32 cellular contexts compared by ENCODE assay signal in genomic region chr2:23420091-23420839, GRCh38. TPM values are rescaled to one million over a fixed set of nuclear protein-coding genes. Genes with fewer than 3 reads are reported as not detected.
A peak's percentile ranks its signal among the peaks of the same experiment; 100 is the strongest.
DNase-seq lines count a peak whose midpoint lies in the region; ATAC-seq, FAIRE-seq and TF ChIP-seq lines count a peak whose summit lies in the region.
"Had no signal": no experiment of that assay in that cellular context is flagged by ENCODE, and none has a peak within 500 bp of the region (broad histone marks: within the 10 kb centered on the region; RNA-seq: fewer than 3 reads in every experiment).

No MANE protein-coding gene starts in this region.

- H2BK15ac ChIP-seq in IMR-90 (ENCODE audit: low read depth, low read length) (peak overlapping the region; percentile 78; the same call in 2 of the 3 replicates), H1 (ENCODE audit: low read length) (no peak overlapping the region; the same call in 1 of the 2 replicates)

- no TSS peak for BruUV-seq in IMR-90 (replicated peaks; lab: Mats Ljungman, UMichigan)

- H4K20me1 ChIP-seq in IMR-90 (ENCODE audit: insufficient read depth, low read length): peaks cover 3% of the 10 kb centered on the region; the same call in 1 of the 2 replicates
- H4K20me1 ChIP-seq in H1 (replicated peaks in 1 of 2; ENCODE audit: control insufficient read depth in 1 of 2, insufficient read depth in 2 of 2, low read length in 2 of 2): peaks cover 0 to 11% of the 10 kb centered on the region in 2 experiments
- no peaks in the 10 kb centered on the region for H4K20me1 ChIP-seq in smooth muscle cell (ENCODE audit: low read depth)

- H3K27ac ChIP-seq in IMR-90 (ENCODE audit: insufficient read depth, low read length): peak overlapping the region; percentile 89; the same call in 1 of the 2 replicates
- H3K27ac ChIP-seq in H1 (ENCODE audit: low read depth, low read length): no peak overlapping the region
- peak overlapping the region; percentile 85 for H3K27ac ChIP-seq in smooth muscle cell (ENCODE audit: low read depth)
- no peak overlapping the region for H3K27ac ChIP-seq in brain microvascular endothelial cell
- H3K27ac ChIP-seq: ascending aorta, KMS-11, parathyroid adenoma, right lobe of liver, SJSA1 had no signal

- H3K9me3 Mint-ChIP-seq in nephron progenitor cell: no peaks in the 10 kb centered on the region
- H3K9me3 Mint-ChIP-seq: activated CD4-positive, alpha-beta memory T cell treated with anti-CD3 and anti-CD28 coated beads for 36 hours; dendritic cell treated with granulocyte-macrophage colony-stimulating factor and Interleukin-4, amounts not matched to agents 40 ng/mL and 50 ng/mL, for 4 days; naive thymus-derived CD8-positive, alpha-beta T cell; stimulated activated naive CD8-positive, alpha-beta T cell treated with anti-CD3 and anti-CD28 coated beads, Interleukin-15, Interleukin-2, amounts not matched to agents 100 ng/mL and 50 ng/mL, for 24 hours had no signal

- peaks cover 3% of the 10 kb centered on the region for H3K27me3 Mint-ChIP-seq in nephron progenitor cell (ENCODE audit: low read depth, poor library complexity)
- H3K27me3 Mint-ChIP-seq: activated CD4-positive, alpha-beta memory T cell treated with anti-CD3 and anti-CD28 coated beads for 36 hours; activated naive CD8-positive, alpha-beta T cell; stimulated activated naive CD8-positive, alpha-beta T cell treated with anti-CD3 and anti-CD28 coated beads, Interleukin-15, Interleukin-2, amounts not matched to agents 100 ng/mL and 50 ng/mL, for 24 hours; T-helper 17 cell had no signal

- H3K27ac Mint-ChIP-seq in nephron progenitor cell: peak overlapping the region; percentile 6
- H3K27ac Mint-ChIP-seq: activated CD4-positive, alpha-beta memory T cell treated with anti-CD3 and anti-CD28 coated beads for 36 hours; activated naive CD8-positive, alpha-beta T cell; dendritic cell treated with granulocyte-macrophage colony-stimulating factor and Interleukin-4, amounts not matched to agents 40 ng/mL and 50 ng/mL, for 4 days; stimulated activated naive CD8-positive, alpha-beta T cell treated with anti-CD3 and anti-CD28 coated beads, Interleukin-15, Interleukin-2, amounts not matched to agents 100 ng/mL and 50 ng/mL, for 24 hours; T-helper 17 cell had no signal

- H3K4me3 Mint-ChIP-seq in nephron progenitor cell: no peak overlapping the region
- H3K4me3 Mint-ChIP-seq: activated CD4-positive, alpha-beta memory T cell treated with anti-CD3 and anti-CD28 coated beads for 36 hours; activated naive CD8-positive, alpha-beta T cell; dendritic cell treated with granulocyte-macrophage colony-stimulating factor and Interleukin-4, amounts not matched to agents 40 ng/mL and 50 ng/mL, for 4 days; naive thymus-derived CD8-positive, alpha-beta T cell; stimulated activated naive CD8-positive, alpha-beta T cell treated with anti-CD3 and anti-CD28 coated beads, Interleukin-15, Interleukin-2, amounts not matched to agents 100 ng/mL and 50 ng/mL, for 24 hours; T-helper 17 cell had no signal

- TF ChIP-seq POLR2A in IMR-90 (IDR thresholded peaks at IDR 0.05; ENCODE audit: low read depth, low read length) (no peak), H1 (IDR thresholded peaks at IDR 0.05; ENCODE audit: control extremely low read depth in 1 of 2, low read depth in 2 of 2, low read length in 2 of 2) (no peak)

- H2BK120ac ChIP-seq in IMR-90 (ENCODE audit: low read depth, low read length): peak overlapping the region; percentile 84
- no peak overlapping the region for H2BK120ac ChIP-seq in H1 (replicated peaks; ENCODE audit: low read depth, low read length)

- CTCF ChIA-PET in IMR-90 (lab: Yijun Ruan, JAX) (no interaction called here), H1 (lab: Charles Lee; ENCODE audit: partially characterized antibody) (no interaction called here)

- H3K56ac ChIP-seq in IMR-90 (ENCODE audit: extremely low read depth, insufficient read depth, low read length) (no peak overlapping the region), H1 (replicated peaks; ENCODE audit: insufficient read length, low read depth, low read length) (no peak overlapping the region)

- H4K5ac ChIP-seq in IMR-90 (ENCODE audit: low read depth, low read length): peak overlapping the region; percentile 21
- H4K5ac ChIP-seq in H1 (ENCODE audit: insufficient read length, low read depth, low read length): no peak overlapping the region

- H3K23ac ChIP-seq in IMR-90 (ENCODE audit: low read depth, low read length) (no peak overlapping the region), H1 (ENCODE audit: insufficient read length) (no peak overlapping the region)

- intact Hi-C loops in IMR-90 (cut with micrococcal nuclease): no loop called here

- TF ChIP-seq EP300 in H1 (IDR thresholded peaks at IDR 0.05; ENCODE audit: borderline replicate concordance in 1 of 2, low read depth in 2 of 2, low read length in 2 of 2): no peak

- H2BK12ac ChIP-seq in H1 (ENCODE audit: low read depth, low read length): 0 out of 2 replicates have a peak overlapping the region, but pooled peaks have one; percentile 39

- H2BK5ac ChIP-seq in IMR-90 (ENCODE audit: low read depth, low read length, poor library complexity, severe bottlenecking) (peak overlapping the region; percentile 59), H1 (ENCODE audit: low read depth, low read length) (no peak overlapping the region)

- H3K18ac ChIP-seq in IMR-90 (ENCODE audit: low read depth, low read length): peak overlapping the region; percentile 49; the same call in 1 of the 2 replicates
- no peak overlapping the region for H3K18ac ChIP-seq in H1 (ENCODE audit: extremely low read depth, low read length)

- H3K4me1 Mint-ChIP-seq in nephron progenitor cell: peaks cover 27% of the 10 kb centered on the region
- H3K4me1 Mint-ChIP-seq: T-helper 17 cell had no signal

- dilution Hi-C loops in IMR-90 (cut with HindIII; ENCODE audit: low sequenced_read_pairs, unreplicated experiment): no loop called here

- H2AK5ac ChIP-seq in IMR-90 (ENCODE audit: low read depth, low read length) (peak overlapping the region; percentile 93), H1 (ENCODE audit: low read depth, low read length) (no peak overlapping the region)

- 0 out of 2 replicates have a peak, but pooled peaks cover 1% of the 10 kb centered on the region for H3K36me3 ChIP-seq in IMR-90 (ENCODE audit: control insufficient read depth, insufficient read depth, low read length)
- H3K36me3 ChIP-seq in H1 (ENCODE audit: control insufficient read depth in 2 of 4, insufficient read depth in 4 of 4, low read length in 3 of 4): no peaks in the 10 kb centered on the region
- no peaks in the 10 kb centered on the region for H3K36me3 ChIP-seq in smooth muscle cell (ENCODE audit: low read depth)
- H3K36me3 ChIP-seq in brain microvascular endothelial cell (replicated peaks): no peaks in the 10 kb centered on the region
- H3K36me3 ChIP-seq: ascending aorta, right lobe of liver, SJSA1, tibial artery had no signal

- no peak for TF ChIP-seq CTCF in IMR-90 (conservative IDR thresholded peaks at IDR 0.05; ENCODE audit: low read depth, low read length)
- TF ChIP-seq CTCF in H1 (IDR thresholded peaks at IDR 0.05; ENCODE audit: control extremely low read depth in 1 of 3, insufficient read depth in 1 of 3, low read depth in 1 of 3, low read length in 3 of 3): no peak
- no peak for TF ChIP-seq CTCF in nephron progenitor cell (IDR thresholded peaks at IDR 0.05)
- TF ChIP-seq CTCF in smooth muscle cell (IDR thresholded peaks at IDR 0.05; ENCODE audit: borderline replicate concordance, insufficient read depth, poor library complexity, severe bottlenecking): no peak
- TF ChIP-seq CTCF in brain microvascular endothelial cell (IDR thresholded peaks at IDR 0.05; ENCODE audit: low read depth, low read length, missing control alignments): no peak

- POLR2A ChIA-PET in IMR-90 (lab: Charles Lee; ENCODE audit: unreplicated experiment) (no interaction called here), H1 (lab: Charles Lee; ENCODE audit: partially characterized antibody) (no interaction called here)

- H3K9me1 ChIP-seq in IMR-90 (ENCODE audit: insufficient read depth, low read length): peaks cover 38% of the 10 kb centered on the region

- H3K9me3 ChIP-seq in IMR-90 (ENCODE audit: control insufficient read depth, insufficient read depth, low read length) (no peaks in the 10 kb centered on the region), H1 (ENCODE audit: insufficient read depth in 2 of 2, low read depth in 1 of 2, low read length in 1 of 2) (no peaks in the 10 kb centered on the region), smooth muscle cell (replicated peaks; ENCODE audit: low read depth) (no peaks in the 10 kb centered on the region)
- H3K9me3 ChIP-seq: ascending aorta, right lobe of liver, SJSA1, tibial artery had no signal

- peak overlapping the region; percentile 39 for H2AK9ac ChIP-seq in IMR-90 (replicated peaks; ENCODE audit: low read depth, low read length, poor library complexity)

- H3K79me2 ChIP-seq in H1 (ENCODE audit: control insufficient read depth in 1 of 2, insufficient read depth in 2 of 2, low read length in 2 of 2) (no peaks in the 10 kb centered on the region), smooth muscle cell (ENCODE audit: low read depth) (no peaks in the 10 kb centered on the region)

- H4K91ac ChIP-seq in IMR-90 (ENCODE audit: insufficient read depth, low read depth, low read length) (peak overlapping the region; percentile 94), H1 (replicated peaks; ENCODE audit: insufficient read length, low read length) (peak overlapping the region; percentile 1)

- DNase-seq in IMR-90 (no peak), H1 (ENCODE audit: low read depth in 1 of 2, low spot score in 2 of 2) (peak in 1 of 2 experiments; percentile 41), nephron progenitor cell (no peak), smooth muscle cell (lab: John Stamatoyannopoulos, UW; ENCODE audit: unreplicated experiment) (no peak), GF-D8 (lab: John Stamatoyannopoulos, UW) (no peak), brain microvascular endothelial cell (no peak)
- DNase-seq: activated CD4-positive, alpha-beta memory T cell treated with anti-CD3 and anti-CD28 coated beads for 36 hours; activated CD4-positive, CD25-positive, alpha-beta regulatory T cell treated with anti-CD3 and anti-CD28 coated beads, Interleukin-2, amount 50 U/mL, for 72 hours; activated effector memory CD4-positive, alpha-beta T cell treated with Interleukin-2 at 50 U/mL for 16 hours; activated T-cell treated with anti-CD3 and anti-CD28 coated beads for 4 hours; C1 segment of cervical spinal cord; caudate nucleus; DMS79 treated with DMSO at 0.1 percent for 48 hours; H7; MM.1S; naive thymus-derived CD8-positive, alpha-beta T cell; NCI-H1417 treated with DMSO at 0.1 percent for 48 hours; NCI-H2081 treated with DMSO at 0.1 percent for 48 hours; NCI-H226; right lobe of liver; T-helper 17 cell had no signal

- no peak for ATAC-seq in IMR-90 (ENCODE audit: low read depth)
- no peak for ATAC-seq in HG02759 (IDR thresholded peaks at IDR 0.05; ENCODE audit: unreplicated experiment)
- ATAC-seq in HG02852 (IDR thresholded peaks at IDR 0.05; ENCODE audit: unreplicated experiment): no peak
- ATAC-seq: naive thymus-derived CD8-positive, alpha-beta T cell; T-helper 17 cell had no signal

- whole genome bisulfite sequencing in IMR-90 (ENCODE audit: extremely low coverage in 2 of 2, insufficient read length in 1 of 2), 2 experiments: 92% methylated on average over 16 of the region's 26 CpGs; no CpG with 5 or more reads in 1 of the 2 experiments
- 94% methylated on average over 26 of the region's 26 CpGs; no CpG with 5 or more reads in 1 of the 2 experiments for WGBS in H1 (ENCODE audit: extremely low coverage in 1 of 2, insufficient coverage in 1 of 2, insufficient read length in 1 of 2, insufficient replicate concordance in 2 of 2, low coverage in 1 of 2, low lambda C conversion rate in 2 of 2, missing lambda C conversion rate in 1 of 2), 2 experiments
- WGBS in smooth muscle cell (ENCODE audit: low lambda C conversion rate): 91% methylated on average over 26 of the region's 26 CpGs

- H3F3A ChIP-seq in smooth muscle cell (ENCODE audit: low read depth): peaks cover 4% of the 10 kb centered on the region

- H4K8ac ChIP-seq in IMR-90 (ENCODE audit: low read depth in 2 of 2, low read length in 2 of 2): peak overlapping the region; percentile 6 to 41; a peak in 2 of 4 replicates
- no peak overlapping the region; the same call in 1 of the 2 replicates for H4K8ac ChIP-seq in H1 (ENCODE audit: extremely low read depth, insufficient read depth, low read length)

- 0 out of 2 replicates have a peak overlapping the region, but pooled peaks have one; percentile 72 for H2BK20ac ChIP-seq in IMR-90 (ENCODE audit: low read depth, low read length)
- H2BK20ac ChIP-seq in H1 (ENCODE audit: low read length): no peak overlapping the region

- H3K79me1 ChIP-seq in IMR-90 (ENCODE audit: low read depth in 1 of 2, low read length in 2 of 2): peaks cover 23 to 61% of the 10 kb centered on the region in 2 experiments
- peaks cover 6% of the 10 kb centered on the region; the same call in 1 of the 2 replicates for H3K79me1 ChIP-seq in H1 (ENCODE audit: low read depth, low read length)

- H2AFZ ChIP-seq in IMR-90 (replicated peaks; ENCODE audit: low read length, poor library complexity) (peak overlapping the region; percentile 15), H1 (ENCODE audit: low read length) (no peak overlapping the region), smooth muscle cell (ENCODE audit: low read depth) (no peak overlapping the region)
- H2AFZ ChIP-seq: parathyroid adenoma had no signal

- H3K4me3 ChIP-seq in IMR-90 (ENCODE audit: insufficient read depth, low read depth, low read length): no peak overlapping the region
- no peak overlapping the region for H3K4me3 ChIP-seq in H1 (ENCODE audit: extremely low read depth in 1 of 4, insufficient read depth in 2 of 4, low read depth in 3 of 4, low read length in 4 of 4)
- no peak overlapping the region for H3K4me3 ChIP-seq in smooth muscle cell
- H3K4me3 ChIP-seq in brain microvascular endothelial cell (ENCODE audit: low read depth, low read length): no peak overlapping the region
- H3K4me3 ChIP-seq: ascending aorta, right lobe of liver, SJSA1, tibial artery had no signal

- H3K9ac ChIP-seq in IMR-90 (ENCODE audit: low read depth, low read length) (no peak overlapping the region), H1 (replicated peaks in 1 of 4; ENCODE audit: extremely low read depth in 1 of 4, low read depth in 3 of 4, low read length in 3 of 4) (no peak overlapping the region), smooth muscle cell (ENCODE audit: low read depth) (no peak overlapping the region)
- H3K9ac ChIP-seq: KMS-11, parathyroid adenoma had no signal

- H3K4me1 ChIP-seq in IMR-90 (ENCODE audit: control insufficient read depth, insufficient read depth, low read length) (peaks cover 31% of the 10 kb centered on the region), H1 (replicated peaks in 1 of 4; ENCODE audit: control insufficient read depth in 3 of 4, insufficient read depth in 4 of 4, low read length in 3 of 4) (peaks cover 0 to 15% (median 8%) of the 10 kb centered on the region in 4 experiments; a peak in 6 of 7 replicates), smooth muscle cell (ENCODE audit: low read depth) (peaks cover 27% of the 10 kb centered on the region)
- H3K4me1 ChIP-seq: parathyroid adenoma, right lobe of liver had no signal

- H3K36me3 Mint-ChIP-seq in nephron progenitor cell (ENCODE audit: low read depth): no peaks in the 10 kb centered on the region
- H3K36me3 Mint-ChIP-seq: activated CD4-positive, alpha-beta memory T cell treated with anti-CD3 and anti-CD28 coated beads for 36 hours; activated naive CD8-positive, alpha-beta T cell; naive thymus-derived CD8-positive, alpha-beta T cell had no signal

- TF ChIP-seq RAD21 in IMR-90 (IDR thresholded peaks at IDR 0.05; ENCODE audit: low read length) (no peak), H1 (IDR thresholded peaks at IDR 0.05 in 1 of 2, conservative IDR thresholded peaks at IDR 0.05 in 1 of 2; ENCODE audit: low read depth in 2 of 2, low read length in 2 of 2) (no peak)

- H3K14ac ChIP-seq in IMR-90 (replicated peaks; ENCODE audit: low read depth, low read length): peak overlapping the region; percentile 56; the same call in 1 of the 2 replicates
- H3K14ac ChIP-seq in H1 (ENCODE audit: insufficient read length): no peak overlapping the region

- in situ Hi-C loops in IMR-90 (cut with MboI; ENCODE audit: low sequenced_read_pairs) (no loop called here), brain microvascular endothelial cell (cut with HindIII; ENCODE audit: low pct_ligation_motif_present, low sequenced_read_pairs) (no loop called here)

- H3K23me2 ChIP-seq in H1 (ENCODE audit: low read depth, low read length): peaks cover 12% of the 10 kb centered on the region

- H3K27me3 ChIP-seq in IMR-90 (ENCODE audit: control insufficient read depth, insufficient read depth, low read length) (no peaks in the 10 kb centered on the region), H1 (replicated peaks in 1 of 4; ENCODE audit: control insufficient read depth in 3 of 4, extremely low read depth in 1 of 4, insufficient read depth in 3 of 4, low read length in 3 of 4) (no peaks in the 10 kb centered on the region), smooth muscle cell (ENCODE audit: low read depth) (no peaks in the 10 kb centered on the region), brain microvascular endothelial cell (replicated peaks) (no peaks in the 10 kb centered on the region)
- H3K27me3 ChIP-seq: ascending aorta, right lobe of liver, SJSA1, tibial artery had no signal

- FAIRE-seq in H1 (lab: Jason Lieb, UNC): no peak
- FAIRE-seq: endometrium had no signal

- peak overlapping the region; percentile 67 for H3K4ac ChIP-seq in IMR-90 (ENCODE audit: low read depth, low read length)
- H3K4ac ChIP-seq in H1 (replicated peaks; ENCODE audit: insufficient read length, low read depth, low read length): no peak overlapping the region

- H3K4me2 ChIP-seq in IMR-90 (ENCODE audit: low read depth, low read length) (no peak overlapping the region), H1 (ENCODE audit: insufficient read depth in 1 of 2, low read depth in 2 of 2, low read length in 2 of 2) (no peak overlapping the region), smooth muscle cell (peak overlapping the region; percentile 42)
- H3K4me2 ChIP-seq: KMS-11 had no signal

RNA-seq across cellular contexts. Expression of gene KLHL29, which starts 35.3 kb away (rescaled TPM):
- total RNA-seq in IMR-90 (2012; rRNA removed): 2.0 and 2.5 TPM in 2 replicates
- polyA plus RNA-seq in IMR-90 (2012; rRNA removed): 7.9 and 8.0 TPM in 2 replicates
- 3.8 and 7.2 TPM in 2 replicates for polyA plus RNA-seq in IMR-90 (2012; cell fraction: cytosol; rRNA removed)
- polyA plus RNA-seq in IMR-90 (2012; cell fraction: nucleus; rRNA removed; ENCODE audit: low replicate concordance): 41.4 and 50.7 TPM in 2 replicates
- total RNA-seq in H1 (2021; fragmentation: NEBNext Ultra II Directional; extraction: Animal tissue kit (Norgen Biotek cat#: 25700)): 4.3 and 4.7 TPM in 2 replicates
- polyA plus RNA-seq in H1 (2011; rRNA removed): 1.1 and 2.6 TPM in 2 replicates
- 1.8 TPM for polyA plus RNA-seq in H1 (2011; cell fraction: cytosol; rRNA removed)
- polyA plus RNA-seq in H1 (2011; cell fraction: nucleus; rRNA removed): 6.5 TPM
- polyA plus RNA-seq in H1 (2012, experiment 1 of 2): 2.1 to 2.4 TPM (median 2.2 TPM) in 4 replicates
- polyA plus RNA-seq in H1 (2012, experiment 2 of 2): 1.4 TPM
- 2.0 TPM for polyA plus RNA-seq in H1 (2013, experiment 1 of 2)
- 2.0 TPM for polyA plus RNA-seq in H1 (2013, experiment 2 of 2)
- 1.2 and 1.5 TPM in 2 replicates for polyA minus RNA-seq in H1 (2011; rRNA and poly(A)+ RNA removed)
- polyA minus RNA-seq in H1 (2011; cell fraction: cytosol; rRNA and poly(A)+ RNA removed): 1.8 TPM
- 5.0 TPM for polyA minus RNA-seq in H1 (2011; cell fraction: nucleus; rRNA and poly(A)+ RNA removed)
- 3.1 and 3.4 TPM in 2 replicates for total RNA-seq in smooth muscle cell
- polyA plus RNA-seq in smooth muscle cell: 5.0 and 6.6 TPM in 2 replicates

Comparison
In these comparisons a context has a peak if more than half of its experiments do, and no peak if none do; other contexts are left out.
1. H3K27ac ChIP-seq: peak in IMR-90 (single experiment) and smooth muscle cell (single experiment); none in H1 (single experiment) and brain microvascular endothelial cell (single experiment).